Comparison of ENCODE assay signal across 18 cellular contexts in the genomic region with DNA sequence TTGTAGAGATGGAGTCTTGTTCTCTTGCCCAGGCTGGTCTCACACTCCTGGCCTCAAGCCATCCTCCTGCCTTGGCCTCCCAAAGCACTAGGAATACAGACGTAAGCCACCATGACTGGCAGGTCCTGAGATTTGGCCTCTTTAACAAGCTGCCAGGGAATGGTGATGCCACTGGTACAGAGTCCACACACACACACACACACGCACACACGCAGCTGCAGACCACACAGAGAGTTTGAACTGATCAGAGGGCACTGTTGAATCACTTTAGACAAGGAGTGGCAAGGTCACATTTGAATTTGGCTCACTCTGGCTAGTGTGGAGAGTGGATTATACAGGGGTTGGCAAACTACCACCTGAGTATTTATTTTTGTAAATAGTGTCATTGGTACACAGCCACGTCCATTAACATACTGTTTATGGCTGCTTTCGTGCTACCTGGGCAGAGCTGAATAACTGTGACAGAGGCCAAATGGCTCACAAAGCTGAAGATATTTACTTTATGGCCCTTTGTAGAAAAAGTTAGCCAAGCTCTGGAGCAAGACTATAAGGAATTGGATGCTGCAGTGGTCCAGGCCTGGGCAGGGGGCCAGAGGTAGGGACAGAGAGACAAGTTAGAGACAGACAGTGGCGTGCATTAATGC. TPM values are rescaled to one million over a fixed set of nuclear protein-coding genes. Genes with fewer than 3 reads are reported as not detected.
DNase-seq lines count a peak whose midpoint lies in the region; ATAC-seq, FAIRE-seq and TF ChIP-seq lines count a peak whose summit lies in the region.
"Had no signal": no experiment of that assay in that cellular context is flagged by ENCODE, and none has a peak within 500 bp of the region (broad histone marks: within the 10 kb centered on the region; RNA-seq: fewer than 3 reads in every experiment).

No MANE protein-coding gene starts in this region.

- no peaks in the 10 kb centered on the region for H3K23me2 ChIP-seq in H1 (ENCODE audit: low read depth, low read length)

- TF ChIP-seq RAD21 in H1 (IDR thresholded peaks at IDR 0.05 in 1 of 2, conservative IDR thresholded peaks at IDR 0.05 in 1 of 2; ENCODE audit: low read depth in 2 of 2, low read length in 2 of 2) = no peak

- ATAC-seq in HG02970 (IDR thresholded peaks at IDR 0.05; ENCODE audit: low FRiP score, unreplicated experiment) = no peak
- ATAC-seq: K562, left lung had no signal

- no peaks in the 10 kb centered on the region for H3K79me1 ChIP-seq in H1 (ENCODE audit: low read depth, low read length)

- no peak overlapping the region for H4K5ac ChIP-seq in H1 (ENCODE audit: insufficient read length, low read depth, low read length)

- 93% methylated on average over 6 of the region's 6 CpGs; no CpG with 5 or more reads in 1 of the 2 experiments for WGBS in H1 (ENCODE audit: extremely low coverage in 1 of 2, insufficient coverage in 1 of 2, insufficient read length in 1 of 2, insufficient replicate concordance in 2 of 2, low coverage in 1 of 2, low lambda C conversion rate in 2 of 2, missing lambda C conversion rate in 1 of 2), 2 experiments

- H4K8ac ChIP-seq in H1 (ENCODE audit: extremely low read depth, insufficient read depth, low read length) = no peak overlapping the region

- no peak overlapping the region for H3K4me3 ChIP-seq in H1 (ENCODE audit: extremely low read depth in 1 of 4, insufficient read depth in 2 of 4, low read depth in 3 of 4, low read length in 4 of 4)
- H3K4me3 ChIP-seq: coronary artery, K562, left lung, sigmoid colon had no signal

- FAIRE-seq in H1 (lab: Jason Lieb, UNC) = no peak
- FAIRE-seq: astrocyte, K562 had no signal

- no peak overlapping the region for H3K9ac ChIP-seq in H1 (replicated peaks in 1 of 4; ENCODE audit: extremely low read depth in 1 of 4, low read depth in 3 of 4, low read length in 3 of 4)

- H3K9me3 ChIP-seq in H1 (ENCODE audit: insufficient read depth in 2 of 2, low read depth in 1 of 2, low read length in 1 of 2) = peaks cover 3 to 6% of the 10 kb centered on the region in 2 experiments; a peak in 3 of 4 replicates
- H3K9me3 ChIP-seq: left lung had no signal

- no peak overlapping the region for H3K14ac ChIP-seq in H1 (ENCODE audit: insufficient read length)

- H3K9me3 Mint-ChIP-seq in nephron progenitor cell (peaks cover 27% of the 10 kb centered on the region), glutamatergic neuron (ENCODE audit: unreplicated experiment) (peaks cover 5% of the 10 kb centered on the region)

- no peak overlapping the region for H3K27ac ChIP-seq in H1 (ENCODE audit: low read depth, low read length)
- H3K27ac ChIP-seq: coronary artery, left lung, sigmoid colon had no signal

- peak overlapping the region; percentile 17; the same call in 1 of the 2 replicates for H2BK12ac ChIP-seq in H1 (ENCODE audit: low read depth, low read length)

- peaks cover 27% of the 10 kb centered on the region for H3K4me1 Mint-ChIP-seq in nephron progenitor cell
- H3K4me1 Mint-ChIP-seq in glutamatergic neuron (ENCODE audit: low read depth, unreplicated experiment) = peaks cover 9% of the 10 kb centered on the region

- no peaks in the 10 kb centered on the region for H3K27me3 ChIP-seq in H1 (replicated peaks in 1 of 4; ENCODE audit: control insufficient read depth in 3 of 4, extremely low read depth in 1 of 4, insufficient read depth in 3 of 4, low read length in 3 of 4)
- H3K27me3 ChIP-seq: left lung, sigmoid colon had no signal

- CTCF ChIA-PET in H1 (lab: Charles Lee; ENCODE audit: partially characterized antibody) = interaction anchor here (0.6 to 2.5 kb wide), 9 partner anchors 9 to 775 kb away, joined by 3 to 11 read pairs (median 4); no protein-coding TSS in a partner anchor

- H3K27me3 Mint-ChIP-seq in nephron progenitor cell (ENCODE audit: low read depth, poor library complexity) (peaks cover 3% of the 10 kb centered on the region), glutamatergic neuron (ENCODE audit: unreplicated experiment) (peaks cover 7% of the 10 kb centered on the region)
- H3K27me3 Mint-ChIP-seq: activated CD4-positive, alpha-beta T cell treated with anti-CD3 and anti-CD28 coated beads, Interleukin-2, amount 10 ng/mL, durations not matched to agents 7 days and 5 days had no signal

- no peaks in the 10 kb centered on the region for H3K36me3 ChIP-seq in H1 (ENCODE audit: control insufficient read depth in 2 of 4, insufficient read depth in 4 of 4, low read length in 3 of 4)

- H2BK120ac ChIP-seq in H1 (replicated peaks; ENCODE audit: low read depth, low read length) = no peak overlapping the region

- H2AK5ac ChIP-seq in H1 (ENCODE audit: low read depth, low read length) = no peak overlapping the region

- DNase-seq in COLO668 (lab: John Stamatoyannopoulos, UW; ENCODE audit: unreplicated experiment) (peak; percentile 6), NCI-H774 (lab: John Stamatoyannopoulos, UW) (peak; percentile 30), H1 (ENCODE audit: low read depth in 1 of 2, low spot score in 2 of 2) (no peak), nephron progenitor cell (no peak), GDM1 (lab: John Stamatoyannopoulos, UW) (no peak), glutamatergic neuron (no peak), islet precursor cell (no peak)
- DNase-seq: activated CD4-positive, alpha-beta T cell treated with anti-CD3 and anti-CD28 coated beads, Interleukin-2, amount 10 ng/mL, durations not matched to agents 7 days and 5 days; activated naive CD4-positive, alpha-beta T cell; H9; left lung; NCI-H526; sigmoid colon; stimulated activated CD4-positive, alpha-beta T cell treated with anti-CD3 and anti-CD28 coated beads, Interleukin-2, amount 100 ng/mL, for 24 hours had no signal

- H3K4me3 Mint-ChIP-seq in nephron progenitor cell (no peak overlapping the region), glutamatergic neuron (ENCODE audit: unreplicated experiment) (no peak overlapping the region)
- H3K4me3 Mint-ChIP-seq: activated CD4-positive, alpha-beta T cell treated with anti-CD3 and anti-CD28 coated beads, Interleukin-2, amount 10 ng/mL, durations not matched to agents 7 days and 5 days; H9 had no signal

- TF ChIP-seq EP300 in H1 (IDR thresholded peaks at IDR 0.05; ENCODE audit: borderline replicate concordance in 1 of 2, low read depth in 2 of 2, low read length in 2 of 2) = no peak

- no peak overlapping the region for H3K4ac ChIP-seq in H1 (replicated peaks; ENCODE audit: insufficient read length, low read depth, low read length)

- no peak overlapping the region for H2BK15ac ChIP-seq in H1 (ENCODE audit: low read length)

- no peak for TF ChIP-seq CTCF in H1 (IDR thresholded peaks at IDR 0.05; ENCODE audit: control extremely low read depth in 1 of 3, insufficient read depth in 1 of 3, low read depth in 1 of 3, low read length in 3 of 3)
- TF ChIP-seq CTCF in nephron progenitor cell (IDR thresholded peaks at IDR 0.05) = no peak
- no peak for TF ChIP-seq CTCF in glutamatergic neuron (IDR thresholded peaks at IDR 0.05; ENCODE audit: partially characterized antibody, unreplicated experiment)

- H3K4me2 ChIP-seq in H1 (ENCODE audit: insufficient read depth in 1 of 2, low read depth in 2 of 2, low read length in 2 of 2) = no peak overlapping the region

- H4K91ac ChIP-seq in H1 (replicated peaks; ENCODE audit: insufficient read length, low read length) = no peak overlapping the region

- H3K18ac ChIP-seq in H1 (ENCODE audit: extremely low read depth, low read length) = no peak overlapping the region

- H2BK20ac ChIP-seq in H1 (ENCODE audit: low read length) = no peak overlapping the region

- no peak overlapping the region for H3K56ac ChIP-seq in H1 (replicated peaks; ENCODE audit: insufficient read length, low read depth, low read length)

- peaks cover 22% of the 10 kb centered on the region for H3K36me3 Mint-ChIP-seq in nephron progenitor cell (ENCODE audit: low read depth)
- peaks cover 6% of the 10 kb centered on the region for H3K36me3 Mint-ChIP-seq in glutamatergic neuron (ENCODE audit: unreplicated experiment)

- H4K20me1 ChIP-seq in H1 (replicated peaks in 1 of 2; ENCODE audit: control insufficient read depth in 1 of 2, insufficient read depth in 2 of 2, low read length in 2 of 2) = no peaks in the 10 kb centered on the region

- H3K4me1 ChIP-seq in H1 (replicated peaks in 1 of 4; ENCODE audit: control insufficient read depth in 3 of 4, insufficient read depth in 4 of 4, low read length in 3 of 4) = no peaks in the 10 kb centered on the region

- H2AFZ ChIP-seq in H1 (ENCODE audit: low read length) = no peak overlapping the region

- no peaks in the 10 kb centered on the region for H3K79me2 ChIP-seq in H1 (ENCODE audit: control insufficient read depth in 1 of 2, insufficient read depth in 2 of 2, low read length in 2 of 2)

- POLR2A ChIA-PET in H1 (lab: Charles Lee; ENCODE audit: partially characterized antibody) = interaction anchor here (0.7 to 2.6 kb wide), 2 partner anchors 9 to 337 kb away, joined by 3 to 8 read pairs; a partner anchor contains a TSS

- H3K27ac Mint-ChIP-seq in nephron progenitor cell (peak overlapping the region; percentile 67), glutamatergic neuron (ENCODE audit: unreplicated experiment) (no peak overlapping the region)
- H3K27ac Mint-ChIP-seq: activated CD4-positive, alpha-beta T cell treated with anti-CD3 and anti-CD28 coated beads, Interleukin-2, amount 10 ng/mL, durations not matched to agents 7 days and 5 days had no signal

- H3K23ac ChIP-seq in H1 (ENCODE audit: insufficient read length) = no peak overlapping the region

- no peak overlapping the region for H2BK5ac ChIP-seq in H1 (ENCODE audit: low read depth, low read length)

- TF ChIP-seq POLR2A in H1 (IDR thresholded peaks at IDR 0.05; ENCODE audit: control extremely low read depth in 1 of 2, low read depth in 2 of 2, low read length in 2 of 2) = no peak

RNA-seq across cellular contexts. Expression of a gene that starts 9.9 kb away (rescaled TPM):
- 3.3 and 3.4 TPM in 2 replicates for total RNA-seq in H1 (2021; fragmentation: NEBNext Ultra II Directional; extraction: Animal tissue kit (Norgen Biotek cat#: 25700))
- 1.1 and 1.8 TPM in 2 replicates for polyA plus RNA-seq in H1 (2011; rRNA removed)
- polyA plus RNA-seq in H1 (2011; cell fraction: cytosol; rRNA removed) = 1.4 TPM
- 1.9 TPM for polyA plus RNA-seq in H1 (2011; cell fraction: nucleus; rRNA removed)
- polyA plus RNA-seq in H1 (2012, experiment 1 of 2) = 1.1 to 1.5 TPM (median 1.3 TPM) in 4 replicates
- polyA plus RNA-seq in H1 (2012, experiment 2 of 2) = 0.29 TPM
- 1.8 TPM for polyA plus RNA-seq in H1 (2013, experiment 1 of 2)
- 1.9 TPM for polyA plus RNA-seq in H1 (2013, experiment 2 of 2)
- 1.5 and 2.1 TPM in 2 replicates for polyA minus RNA-seq in H1 (2011; rRNA and poly(A)+ RNA removed)
- 3.7 TPM for polyA minus RNA-seq in H1 (2011; cell fraction: cytosol; rRNA and poly(A)+ RNA removed)
- 3.6 TPM for polyA minus RNA-seq in H1 (2011; cell fraction: nucleus; rRNA and poly(A)+ RNA removed)
- total RNA-seq in glutamatergic neuron (ENCODE audit: unreplicated experiment) = 3.4 TPM

RNA-seq across cellular contexts. Expression of a gene that starts 44.4 kb away (rescaled TPM):
- total RNA-seq in H1 (2021; fragmentation: NEBNext Ultra II Directional; extraction: Animal tissue kit (Norgen Biotek cat#: 25700)) = 5.6 and 5.8 TPM in 2 replicates
- 18.1 and 26.6 TPM in 2 replicates for polyA plus RNA-seq in H1 (2011; rRNA removed)
- polyA plus RNA-seq in H1 (2011; cell fraction: cytosol; rRNA removed) = 13.5 TPM
- 30.8 TPM for polyA plus RNA-seq in H1 (2011; cell fraction: nucleus; rRNA removed)
- polyA plus RNA-seq in H1 (2012, experiment 1 of 2) = 3.8 to 6.5 TPM (median 5.6 TPM) in 4 replicates
- 4.8 TPM for polyA plus RNA-seq in H1 (2012, experiment 2 of 2)
- polyA plus RNA-seq in H1 (2013, experiment 1 of 2) = 3.1 TPM
- polyA plus RNA-seq in H1 (2013, experiment 2 of 2) = 3.5 TPM
- 17.6 and 18.5 TPM in 2 replicates for polyA minus RNA-seq in H1 (2011; rRNA and poly(A)+ RNA removed)
- 4.4 TPM for polyA minus RNA-seq in H1 (2011; cell fraction: cytosol; rRNA and poly(A)+ RNA removed)
- polyA minus RNA-seq in H1 (2011; cell fraction: nucleus; rRNA and poly(A)+ RNA removed) = 12.7 TPM
- total RNA-seq in glutamatergic neuron (ENCODE audit: unreplicated experiment) = 10.0 TPM
- total RNA-seq: activated CD4-positive, alpha-beta T cell treated with anti-CD3 and anti-CD28 coated beads, Interleukin-2, amount 10 ng/mL, durations not matched to agents 7 days and 5 days; K562 had no signal
- polyA plus RNA-seq: K562 had no signal

RNA-seq across cellular contexts. Expression of a gene that starts 56.2 kb away (rescaled TPM):
- 15.2 and 17.7 TPM in 2 replicates for total RNA-seq in H1 (2021; fragmentation: NEBNext Ultra II Directional; extraction: Animal tissue kit (Norgen Biotek cat#: 25700))
- 7.1 and 10.4 TPM in 2 replicates for polyA plus RNA-seq in H1 (2011; rRNA removed)
- 15.2 TPM for polyA plus RNA-seq in H1 (2011; cell fraction: cytosol; rRNA removed)
- 6.6 TPM for polyA plus RNA-seq in H1 (2011; cell fraction: nucleus; rRNA removed)
- polyA plus RNA-seq in H1 (2012, experiment 1 of 2) = 13.2 to 16.9 TPM (median 15.3 TPM) in 4 replicates
- polyA plus RNA-seq in H1 (2012, experiment 2 of 2) = 6.6 TPM
- polyA plus RNA-seq in H1 (2013, experiment 1 of 2) = 7.7 TPM
- 9.0 TPM for polyA plus RNA-seq in H1 (2013, experiment 2 of 2)
- polyA minus RNA-seq in H1 (2011; rRNA and poly(A)+ RNA removed) = 9.8 and 14.4 TPM in 2 replicates
- polyA minus RNA-seq in H1 (2011; cell fraction: cytosol; rRNA and poly(A)+ RNA removed) = 13.9 TPM
- 11.6 TPM for polyA minus RNA-seq in H1 (2011; cell fraction: nucleus; rRNA and poly(A)+ RNA removed)
- 21.3 TPM for total RNA-seq in glutamatergic neuron (ENCODE audit: unreplicated experiment)

Comparison
In these comparisons a context has a peak if more than half of its experiments do, and no peak if none do; other contexts are left out.
1. DNase-seq: peak in COLO668 (single experiment) and NCI-H774 (single experiment); none in H1 (0 of 2), nephron progenitor cell (single experiment), GDM1 (single experiment), glutamatergic neuron (single experiment) and islet precursor cell (single experiment).